Comparison of ENCODE assay signal across 8 cellular contexts in genomic region chr11:46117842-46118241, GRCh38. TPM values are rescaled to one million over a fixed set of nuclear protein-coding genes. Genes with fewer than 3 reads are reported as not detected.
DNase-seq lines count a peak whose midpoint lies in the region; ATAC-seq and TF ChIP-seq lines count a peak whose summit lies in the region.

No MANE protein-coding gene starts in this region.

- H3K27me3 ChIP-seq in BE2C (no peaks in the 10 kb centered on the region), GM23248 (replicated peaks; ENCODE audit: insufficient read depth) (no peaks in the 10 kb centered on the region), kidney epithelial cell (ENCODE audit: control insufficient read depth, insufficient read depth, low read length) (no peaks in the 10 kb centered on the region)

- peaks cover 68% of the 10 kb centered on the region for H3K79me2 ChIP-seq in GM23248 (ENCODE audit: insufficient read depth)

- H3K36me3 ChIP-seq in BE2C (no peaks in the 10 kb centered on the region), GM23248 (ENCODE audit: low read depth) (no peaks in the 10 kb centered on the region), kidney epithelial cell (ENCODE audit: control insufficient read depth, insufficient read depth, low read length) (no peaks in the 10 kb centered on the region)

- no peak overlapping the region for H2AFZ ChIP-seq in GM23248

- CTCF ChIA-PET in activated B cell treated with CpG ODN at 0.5 μM for 24 hours (lab: Charles Lee), result no interaction called here

- TF ChIP-seq CTCF in BE2C (IDR thresholded peaks at IDR 0.05; ENCODE audit: low read depth, low read length), result peak; percentile 31; the same call in 1 of the 2 replicates
- TF ChIP-seq CTCF in activated B cell treated with CpG ODN at 0.5 μM for 24 hours (IDR thresholded peaks at IDR 0.05), result no peak
- TF ChIP-seq CTCF in kidney epithelial cell (IDR thresholded peaks at IDR 0.05; ENCODE audit: insufficient read depth, low read length, poor library complexity, severe bottlenecking), result peak; percentile 26

- no peaks in the 10 kb centered on the region for H3K9me2 ChIP-seq in GM23248 (ENCODE audit: insufficient read depth)

- in situ Hi-C loops in GM23248 (cut with MboI), result no loop called here

- H3K4me3 ChIP-seq in BE2C (ENCODE audit: low read depth, low read length), result peak overlapping the region; percentile 78
- peak overlapping the region; percentile 83 for H3K4me3 ChIP-seq in GM23248
- H3K4me3 ChIP-seq in kidney epithelial cell (ENCODE audit: low read depth, low read length), result no peak overlapping the region

- H3K9me3 ChIP-seq in BE2C (no peaks in the 10 kb centered on the region), GM23248 (ENCODE audit: low read depth) (no peaks in the 10 kb centered on the region)

- peaks cover 12% of the 10 kb centered on the region for H3K36me3 Mint-ChIP-seq in activated B cell treated with CpG ODN at 0.5 μM for 24 hours (ENCODE audit: low read depth)

- H3K9ac ChIP-seq in GM23248, result peak overlapping the region; percentile 85

- no peak for DNase-seq in BE2C
- peak; percentile 36 for DNase-seq in GM23248
- DNase-seq in activated B cell treated with CpG ODN at 0.5 μM for 24 hours, result no peak
- no peak for DNase-seq in kidney epithelial cell (ENCODE audit: low read depth)
- DNase-seq in RPMI8226, result no peak

- H3K4me2 ChIP-seq in GM23248 (ENCODE audit: unreplicated experiment), result peak overlapping the region; percentile 99

- POLR2A ChIA-PET in activated B cell treated with CpG ODN at 0.5 μM for 24 hours (lab: Charles Lee), result no interaction called here

- H3F3A ChIP-seq in GM23248 (ENCODE audit: insufficient read depth), result peaks cover 16% of the 10 kb centered on the region

- peaks cover 62% of the 10 kb centered on the region for H3K4me1 Mint-ChIP-seq in activated B cell treated with CpG ODN at 0.5 μM for 24 hours

- no peaks in the 10 kb centered on the region for H3K4me1 ChIP-seq in BE2C
- peaks cover 37% of the 10 kb centered on the region for H3K4me1 ChIP-seq in GM23248 (ENCODE audit: insufficient read depth)

- ATAC-seq in activated B cell treated with CpG ODN at 0.5 μM for 24 hours (ENCODE audit: low read depth) (no peak), HG02981 (IDR thresholded peaks at IDR 0.05; ENCODE audit: unreplicated experiment) (no peak), GM21526 (IDR thresholded peaks at IDR 0.05; ENCODE audit: low FRiP score, unreplicated experiment) (no peak), HG03097 (IDR thresholded peaks at IDR 0.05; ENCODE audit: low FRiP score, unreplicated experiment) (no peak)

- no peaks in the 10 kb centered on the region for H3K27me3 Mint-ChIP-seq in activated B cell treated with CpG ODN at 0.5 μM for 24 hours

- intact Hi-C loops in activated B cell treated with CpG ODN at 0.5 μM for 24 hours (cut with micrococcal nuclease), result no loop called here

- H3K9me3 Mint-ChIP-seq in activated B cell treated with CpG ODN at 0.5 μM for 24 hours, result no peaks in the 10 kb centered on the region

- no peak overlapping the region for H3K27ac ChIP-seq in GM23248

- H3K27ac Mint-ChIP-seq in activated B cell treated with CpG ODN at 0.5 μM for 24 hours, result peak overlapping the region; percentile 99

- peaks cover 6% of the 10 kb centered on the region; the same call in 1 of the 2 replicates for H4K20me1 ChIP-seq in GM23248 (ENCODE audit: insufficient read depth)

- peak overlapping the region; percentile 99 for H3K4me3 Mint-ChIP-seq in activated B cell treated with CpG ODN at 0.5 μM for 24 hours

RNA-seq across cellular contexts. Expression of gene PHF21A, which starts 3.4 kb away (rescaled TPM):
- 19.6 TPM for polyA plus RNA-seq in BE2C (2012; ENCODE audit: insufficient read depth, insufficient read length, low read depth)
- 11.2 and 11.8 TPM in 2 replicates for total RNA-seq in GM23248 (2014; rRNA removed; shearing (Covaris generic))
- 17.0 and 22.3 TPM in 2 replicates for polyA plus RNA-seq in GM23248 (2016; fragmentation: Nextera tagmentation; extraction: Ambion mirVana)
- total RNA-seq in activated B cell treated with CpG ODN at 0.5 μM for 24 hours (63.2 and 71.0 TPM in 2 replicates), kidney epithelial cell (11.8 and 12.0 TPM in 2 replicates)
